Comparison of ENCODE assay signal across 2 cellular contexts in genomic region chr9:12708562-12709298, GRCh38.
TF ChIP-seq lines count a peak whose summit lies in the region.

No MANE protein-coding gene starts in this region.

TF ChIP-seq in HEK293, 187 proteins besides CTCF, POLR2A, EP300 and RAD21 (continued from another document):
- TF ChIP-seq ZNF404 (tag by site-specific recombination; IDR thresholded peaks at IDR 0.05) (no peak), ZNF239 (tag by site-specific recombination; IDR thresholded peaks at IDR 0.05) (no peak), ZNF214 (tag by site-specific recombination; IDR thresholded peaks at IDR 0.05; ENCODE audit: borderline replicate concordance) (no peak), WT1 (tag by site-specific recombination; IDR thresholded peaks at IDR 0.05) (no peak), ZNF23 (tag by site-specific recombination; IDR thresholded peaks at IDR 0.05; ENCODE audit: borderline replicate concordance) (no peak), ZNF292 (tag by site-specific recombination; IDR thresholded peaks at IDR 0.05; ENCODE audit: borderline replicate concordance, low read depth) (no peak), ZNF837 (tag by site-specific recombination; IDR thresholded peaks at IDR 0.05) (no peak), ZNF366 (tag by site-specific recombination; conservative IDR thresholded peaks at IDR 0.05) (peak; percentile 33; the same call in 1 of the 2 replicates), ZNF37A (tag by site-specific recombination; IDR thresholded peaks at IDR 0.05) (no peak), ZNF184 (tag by site-specific recombination; IDR thresholded peaks at IDR 0.05) (0 out of 2 replicates have a peak, but pooled peaks have one; percentile 22), ZNF335 (tag by site-specific recombination; conservative IDR thresholded peaks at IDR 0.05) (0 out of 2 replicates have a peak, but pooled peaks have one; percentile 34)

TF ChIP-seq in SK-N-SH, 30 proteins besides CTCF, POLR2A, EP300 and RAD21 (continued from another document):
- TF ChIP-seq, protein P1, sequence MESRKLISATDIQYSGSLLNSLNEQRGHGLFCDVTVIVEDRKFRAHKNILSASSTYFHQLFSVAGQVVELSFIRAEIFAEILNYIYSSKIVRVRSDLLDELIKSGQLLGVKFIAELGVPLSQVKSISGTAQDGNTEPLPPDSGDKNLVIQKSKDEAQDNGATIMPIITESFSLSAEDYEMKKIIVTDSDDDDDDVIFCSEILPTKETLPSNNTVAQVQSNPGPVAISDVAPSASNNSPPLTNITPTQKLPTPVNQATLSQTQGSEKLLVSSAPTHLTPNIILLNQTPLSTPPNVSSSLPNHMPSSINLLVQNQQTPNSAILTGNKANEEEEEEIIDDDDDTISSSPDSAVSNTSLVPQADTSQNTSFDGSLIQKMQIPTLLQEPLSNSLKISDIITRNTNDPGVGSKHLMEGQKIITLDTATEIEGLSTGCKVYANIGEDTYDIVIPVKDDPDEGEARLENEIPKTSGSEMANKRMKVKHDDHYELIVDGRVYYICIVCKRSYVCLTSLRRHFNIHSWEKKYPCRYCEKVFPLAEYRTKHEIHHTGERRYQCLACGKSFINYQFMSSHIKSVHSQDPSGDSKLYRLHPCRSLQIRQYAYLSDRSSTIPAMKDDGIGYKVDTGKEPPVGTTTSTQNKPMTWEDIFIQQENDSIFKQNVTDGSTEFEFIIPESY (IDR thresholded peaks at IDR 0.05; ENCODE audit: borderline replicate concordance, low read depth), result no peak
- no peak for TF ChIP-seq IRF3 (IDR thresholded peaks at IDR 0.05; ENCODE audit: low read depth, low read length)
- TF ChIP-seq SIN3A (IDR thresholded peaks at IDR 0.05; ENCODE audit: borderline replicate concordance, low read depth, low read length), result no peak
- TF ChIP-seq GABPA (IDR thresholded peaks at IDR 0.05; ENCODE audit: low read depth), result no peak
- TF ChIP-seq MEF2A (IDR thresholded peaks at IDR 0.05; ENCODE audit: borderline replicate concordance, low read depth), result no peak
- TF ChIP-seq MXI1 (IDR thresholded peaks at IDR 0.05; ENCODE audit: low read depth, low read length), result no peak
- TF ChIP-seq RXRA (IDR thresholded peaks at IDR 0.05; ENCODE audit: borderline replicate concordance, low read depth), result peak; percentile 54; the same call in 1 of the 2 replicates
- TF ChIP-seq GATA2 (CRISPR knock-in tag; IDR thresholded peaks at IDR 0.05), result peak; percentile 97
- TF ChIP-seq RCOR1 (IDR thresholded peaks at IDR 0.05; ENCODE audit: low read length), result peak; percentile 74; the same call in 1 of the 2 replicates
- TF ChIP-seq MAX (IDR thresholded peaks at IDR 0.05; ENCODE audit: low read depth), result no peak
- TF ChIP-seq NRF1 (IDR thresholded peaks at IDR 0.05; ENCODE audit: low read depth, low read length), result no peak
- TF ChIP-seq TAF1 (IDR thresholded peaks at IDR 0.05; ENCODE audit: borderline replicate concordance, low read depth, low read length), result no peak
- TF ChIP-seq JUND (IDR thresholded peaks at IDR 0.05), result peak; percentile 65
- TF ChIP-seq, protein P2, sequence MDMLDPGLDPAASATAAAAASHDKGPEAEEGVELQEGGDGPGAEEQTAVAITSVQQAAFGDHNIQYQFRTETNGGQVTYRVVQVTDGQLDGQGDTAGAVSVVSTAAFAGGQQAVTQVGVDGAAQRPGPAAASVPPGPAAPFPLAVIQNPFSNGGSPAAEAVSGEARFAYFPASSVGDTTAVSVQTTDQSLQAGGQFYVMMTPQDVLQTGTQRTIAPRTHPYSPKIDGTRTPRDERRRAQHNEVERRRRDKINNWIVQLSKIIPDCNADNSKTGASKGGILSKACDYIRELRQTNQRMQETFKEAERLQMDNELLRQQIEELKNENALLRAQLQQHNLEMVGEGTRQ (IDR thresholded peaks at IDR 0.05; ENCODE audit: borderline replicate concordance, low read depth, low read length), result no peak
- TF ChIP-seq PBX3 (IDR thresholded peaks at IDR 0.05), result peak; percentile 66
- 0 out of 2 replicates have a peak, but pooled peaks have one; percentile 5 for TF ChIP-seq NFIC (IDR thresholded peaks at IDR 0.05; ENCODE audit: borderline replicate concordance)
- TF ChIP-seq FOXJ3 (CRISPR knock-in tag; IDR thresholded peaks at IDR 0.05), result peak; percentile 60; the same call in 1 of the 2 replicates
- 0 out of 2 replicates have a peak, but pooled peaks have one; percentile 34 for TF ChIP-seq POLR2AphosphoS5 (IDR thresholded peaks at IDR 0.05; ENCODE audit: low read depth, low read length)
- TF ChIP-seq REST (IDR thresholded peaks at IDR 0.05; ENCODE audit: low read depth, low read length), result no peak
- TF ChIP-seq FOXM1 (IDR thresholded peaks at IDR 0.05; ENCODE audit: low read depth), result 0 out of 2 replicates have a peak, but pooled peaks have one; percentile 15
- no peak for TF ChIP-seq YY1 (IDR thresholded peaks at IDR 0.05; ENCODE audit: low read depth)
- TF ChIP-seq RFX5 (IDR thresholded peaks at IDR 0.05; ENCODE audit: low read length), result no peak
TF ChIP-seq in SK-N-SH: peak in this region for 14.
